In genomic region chr2:161488879-161489278, GRCh38 we compare ENCODE assay signal across 26 cellular contexts.
"Had no signal": no experiment of that assay in that cellular context is flagged by ENCODE, and none has a peak within 500 bp of the region (broad histone marks: within the 10 kb centered on the region; RNA-seq: fewer than 3 reads in every experiment).

No MANE protein-coding gene starts in this region.

- DNase-seq: stimulated activated CD4-positive, alpha-beta T cell treated with anti-CD3 and anti-CD28 coated beads, Interleukin-2, amount 100 ng/mL, for 48 hours; stimulated activated CD4-positive, alpha-beta T cell treated with anti-CD3 and anti-CD28 coated beads, Interleukin-4, amount 100 ng/mL, for 1 hour; stimulated activated CD4-positive, alpha-beta T cell treated with anti-CD3 and anti-CD28 coated beads, Interleukin-4, amount 100 ng/mL, for 24 hours; stimulated activated CD4-positive, alpha-beta T cell treated with anti-CD3 and anti-CD28 coated beads, Interleukin-4, amount 100 ng/mL, for 4 hours; stimulated activated CD8-positive, alpha-beta memory T cell treated with anti-CD3 and anti-CD28 coated beads, Interleukin-4, amount 100 ng/mL, for 48 hours; stimulated activated naive B cell treated with anti-CD40 and anti-IgM and Interleukin-4, amounts not matched to agents 10 μg/mL and 1 μg/mL and 100 μg/mL, for 72 hours; stimulated activated naive CD4-positive, alpha-beta T cell; stimulated activated naive CD4-positive, alpha-beta T cell treated with Interleukin-2 at 50 U/mL for 16 hours; stimulated activated naive CD8-positive, alpha-beta T cell treated with anti-CD3 and anti-CD28 coated beads, Interleukin-15, amount 100 ng/mL, for 72 hours; stimulated activated naive CD8-positive, alpha-beta T cell treated with anti-CD3 and anti-CD28 coated beads, Interleukin-15, Interleukin-2, amounts not matched to agents 100 U/mL and 50 U/mL, for 24 hours; stomach; substantia nigra; testis; thyroid gland; tibial artery; transverse colon; trophoblast cell; upper lobe of left lung; upper lobe of right lung; uterus had no signal

- H3K27me3 ChIP-seq: stomach, suprapubic skin, testis, thyroid gland, tibial artery, tibial nerve, transverse colon, upper lobe of left lung, upper lobe of right lung, uterus, vagina had no signal

- H3K4me1 ChIP-seq: stomach, suprapubic skin, testis, thyroid gland, tibial artery, tibial nerve, transverse colon, upper lobe of left lung, upper lobe of right lung, uterus, vagina had no signal

- H3K27ac ChIP-seq: stomach, suprapubic skin, testis, thoracic aorta, thyroid gland, tibial artery, tibial nerve, transverse colon, upper lobe of left lung, upper lobe of right lung, uterus, vagina had no signal

- H3K4me3 ChIP-seq: stomach, suprapubic skin, testis, thoracic aorta, thyroid gland, tibial artery, tibial nerve, transverse colon, upper lobe of left lung, upper lobe of right lung, uterus, vagina had no signal

- H3K9me3 ChIP-seq: stomach, suprapubic skin, testis, thoracic aorta, thyroid gland, tibial artery, tibial nerve, transverse colon, upper lobe of left lung, upper lobe of right lung, uterus, vagina had no signal

- H3K36me3 ChIP-seq: stomach, suprapubic skin, thoracic aorta, thyroid gland, tibial artery, tibial nerve, transverse colon, upper lobe of left lung, upper lobe of right lung, uterus, vagina had no signal

- ATAC-seq: stimulated activated effector memory CD8-positive, alpha-beta T cell treated with anti-CD3 and anti-CD28 coated beads, Interleukin-12 subunit alpha, Interleukin-12 subunit beta, amount 100 ng/mL, for 72 hours; stimulated activated memory B cell treated with anti-CD40 and anti-IgM and Interleukin-4, amounts not matched to agents 10 μg/mL and 1 μg/mL and 100 μg/mL, for 72 hours; stimulated activated naive B cell treated with anti-CD40 and anti-IgM and Interleukin-4, amounts not matched to agents 10 μg/mL and 1 μg/mL and 100 μg/mL, for 72 hours; stimulated activated naive CD8-positive, alpha-beta T cell treated with anti-CD3 and anti-CD28 coated beads, Interleukin-15, amount 100 ng/mL, for 72 hours; stimulated activated naive CD8-positive, alpha-beta T cell treated with anti-CD3 and anti-CD28 coated beads, Interleukin-15, Interleukin-2, amounts not matched to agents 100 U/mL and 50 U/mL, for 24 hours; upper lobe of right lung had no signal
